Comparison of ENCODE assay signal across 23 cellular contexts in the genomic region with DNA sequence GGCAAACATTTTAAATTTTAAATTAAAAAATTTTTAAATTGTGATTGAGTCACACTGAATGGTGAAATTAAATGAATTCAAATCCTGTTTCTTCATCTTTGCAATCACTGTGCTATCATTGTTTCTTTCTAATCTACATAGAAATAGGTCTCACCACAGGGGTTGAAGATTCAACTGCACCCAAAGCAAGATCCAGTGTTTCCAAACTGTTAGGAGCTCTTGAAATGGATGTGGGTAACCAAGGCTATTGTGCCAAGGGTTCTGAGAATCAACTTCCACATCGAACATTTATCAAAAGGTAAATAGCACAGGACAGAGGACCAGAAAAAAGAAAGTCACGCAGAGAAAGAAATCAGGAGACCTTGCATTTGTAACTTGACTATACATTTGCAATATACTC.
DNase-seq lines count a peak whose midpoint lies in the region; ATAC-seq, FAIRE-seq and TF ChIP-seq lines count a peak whose summit lies in the region.
"Had no signal": no experiment of that assay in that cellular context is flagged by ENCODE, and none has a peak within 500 bp of the region (broad histone marks: within the 10 kb centered on the region; RNA-seq: fewer than 3 reads in every experiment).

No MANE protein-coding gene starts in this region.

- peaks cover 4% of the 10 kb centered on the region; the same call in 2 of the 3 replicates for H3K36me3 Mint-ChIP-seq in GM23338 (ENCODE audit: low read depth)
- H3K36me3 Mint-ChIP-seq: CD14-positive monocyte; CD8-positive, alpha-beta memory T cell had no signal

- no peak overlapping the region for H2BK20ac ChIP-seq in H1 (ENCODE audit: low read length)

- TF ChIP-seq EP300 in H1 (IDR thresholded peaks at IDR 0.05; ENCODE audit: borderline replicate concordance in 1 of 2, low read depth in 2 of 2, low read length in 2 of 2), result no peak

- no peak overlapping the region for H4K5ac ChIP-seq in H1 (ENCODE audit: insufficient read length, low read depth, low read length)

- no peak overlapping the region for H3K4me3 ChIP-seq in GM23338
- H3K4me3 ChIP-seq in HUES64 (ENCODE audit: low read length), result no peak overlapping the region
- peak overlapping the region in 1 of 4 experiments; percentile 2; a peak in 1 of 8 replicates for H3K4me3 ChIP-seq in H1 (ENCODE audit: extremely low read depth in 1 of 4, insufficient read depth in 2 of 4, low read depth in 3 of 4, low read length in 4 of 4)
- H3K4me3 ChIP-seq in osteoblast (ENCODE audit: insufficient read depth, low read length), result no peak overlapping the region
- H3K4me3 ChIP-seq: BLaER1 treated with 17β-estradiol and CSF1 and Interleukin-3, amounts not matched to agents 10 nM and 100 nM; HAP-1 had no signal

- H2AFZ ChIP-seq in GM23338, result no peak overlapping the region
- no peak overlapping the region for H2AFZ ChIP-seq in H1 (ENCODE audit: low read length)
- no peak overlapping the region for H2AFZ ChIP-seq in osteoblast (ENCODE audit: low read length)

- no peak overlapping the region for H2BK12ac ChIP-seq in H1 (ENCODE audit: low read depth, low read length)

- peak; percentile 93 for ATAC-seq in GM23338

- no peak overlapping the region for H2BK15ac ChIP-seq in H1 (ENCODE audit: low read length)

- no peaks in the 10 kb centered on the region for H3K79me2 ChIP-seq in GM23338 (replicated peaks; ENCODE audit: insufficient read depth)
- H3K79me2 ChIP-seq in H1 (ENCODE audit: control insufficient read depth in 1 of 2, insufficient read depth in 2 of 2, low read length in 2 of 2), result no peaks in the 10 kb centered on the region
- no peaks in the 10 kb centered on the region for H3K79me2 ChIP-seq in osteoblast (ENCODE audit: insufficient read depth, low read length)

- peaks cover 24% of the 10 kb centered on the region for H3K4me1 Mint-ChIP-seq in GM23338
- H3K4me1 Mint-ChIP-seq: CD8-positive, alpha-beta memory T cell had no signal

- H2BK5ac ChIP-seq in H1 (ENCODE audit: low read depth, low read length), result no peak overlapping the region

- peaks cover 3% of the 10 kb centered on the region for H3K27me3 Mint-ChIP-seq in GM23338 (ENCODE audit: insufficient read depth, low read depth, poor library complexity)
- H3K27me3 Mint-ChIP-seq: CD4-positive, alpha-beta T cell had no signal

- H4K20me1 ChIP-seq in GM23338 (replicated peaks; ENCODE audit: insufficient read depth) (no peaks in the 10 kb centered on the region), H1 (replicated peaks in 1 of 2; ENCODE audit: control insufficient read depth in 1 of 2, insufficient read depth in 2 of 2, low read length in 2 of 2) (no peaks in the 10 kb centered on the region), osteoblast (ENCODE audit: insufficient read depth, low read length) (no peaks in the 10 kb centered on the region)
- H4K20me1 ChIP-seq: BLaER1 treated with 17β-estradiol and CSF1 and Interleukin-3, amounts not matched to agents 10 nM and 100 nM had no signal

- no peaks in the 10 kb centered on the region for H3F3A ChIP-seq in GM23338 (replicated peaks; ENCODE audit: low read depth)

- TF ChIP-seq CTCF in GM23338 (conservative IDR thresholded peaks at IDR 0.05; ENCODE audit: low read depth in 2 of 2) (no peak), H1 (IDR thresholded peaks at IDR 0.05; ENCODE audit: control extremely low read depth in 1 of 3, insufficient read depth in 1 of 3, low read depth in 1 of 3, low read length in 3 of 3) (no peak), osteoblast (IDR thresholded peaks at IDR 0.05; ENCODE audit: extremely low read depth, low read depth, low read length) (no peak)

- no peaks in the 10 kb centered on the region for H3K79me1 ChIP-seq in H1 (ENCODE audit: low read depth, low read length)

- no peak overlapping the region for H3K4me3 Mint-ChIP-seq in GM23338
- H3K4me3 Mint-ChIP-seq: CD14-positive monocyte; CD4-positive, alpha-beta T cell; CD8-positive, alpha-beta memory T cell; HFFc6 had no signal

- no peaks in the 10 kb centered on the region for H3K23me2 ChIP-seq in H1 (ENCODE audit: low read depth, low read length)

- peak; percentile 36 for FAIRE-seq in H1 (lab: Jason Lieb, UNC)
- FAIRE-seq: D721Med, GM12891, GM18507 had no signal

- H4K91ac ChIP-seq in H1 (replicated peaks; ENCODE audit: insufficient read length, low read length), result no peak overlapping the region

- TF ChIP-seq RAD21 in H1 (IDR thresholded peaks at IDR 0.05 in 1 of 2, conservative IDR thresholded peaks at IDR 0.05 in 1 of 2; ENCODE audit: low read depth in 2 of 2, low read length in 2 of 2), result no peak

- H3K9me3 ChIP-seq in HUES64 (ENCODE audit: insufficient read depth, low read depth, low read length) (no peaks in the 10 kb centered on the region), H1 (ENCODE audit: insufficient read depth in 2 of 2, low read depth in 1 of 2, low read length in 1 of 2) (no peaks in the 10 kb centered on the region), osteoblast (ENCODE audit: low read depth, low read length) (no peaks in the 10 kb centered on the region)
- H3K9me3 ChIP-seq: BE2C, HAP-1 had no signal

- H3K27ac ChIP-seq in GM23338 (ENCODE audit: low read depth) (no peak overlapping the region), HUES64 (ENCODE audit: low read depth, low read length) (peak overlapping the region; percentile 17; the same call in 1 of the 2 replicates), H1 (ENCODE audit: low read depth, low read length) (no peak overlapping the region), osteoblast (ENCODE audit: low read depth, low read length) (no peak overlapping the region)
- H3K27ac ChIP-seq: 22Rv1; BLaER1 treated with 17β-estradiol and CSF1 and Interleukin-3, amounts not matched to agents 10 nM and 100 nM had no signal

- H3K9ac ChIP-seq in HUES64 (ENCODE audit: low read depth, low read length) (no peak overlapping the region), H1 (replicated peaks in 1 of 4; ENCODE audit: extremely low read depth in 1 of 4, low read depth in 3 of 4, low read length in 3 of 4) (no peak overlapping the region)
- H3K9ac ChIP-seq: BLaER1 treated with 17β-estradiol and CSF1 and Interleukin-3, amounts not matched to agents 10 nM and 100 nM had no signal

- H3K27ac Mint-ChIP-seq in GM23338, result no peak overlapping the region
- H3K27ac Mint-ChIP-seq: CD14-positive monocyte; CD4-positive, alpha-beta T cell; CD8-positive, alpha-beta memory T cell; HFFc6 had no signal

- CTCF ChIA-PET in H1 (lab: Charles Lee; ENCODE audit: partially characterized antibody), result interaction anchor here (0.6 to 1.2 kb wide), 3 partner anchors 29 to 309 kb away, joined by 3 read pairs; no protein-coding TSS in a partner anchor

- no peak overlapping the region for H3K4ac ChIP-seq in H1 (replicated peaks; ENCODE audit: insufficient read length, low read depth, low read length)

- peaks cover 3% of the 10 kb centered on the region; the same call in 2 of the 3 replicates for H3K9me3 Mint-ChIP-seq in GM23338
- H3K9me3 Mint-ChIP-seq: CD4-positive, alpha-beta T cell; HFFc6 had no signal

- H3K18ac ChIP-seq in H1 (ENCODE audit: extremely low read depth, low read length), result no peak overlapping the region

- 38% methylated on average over 2 of the region's 2 CpGs for WGBS in HUES64
- WGBS in H1 (ENCODE audit: extremely low coverage in 1 of 2, insufficient coverage in 1 of 2, insufficient read length in 1 of 2, insufficient replicate concordance in 2 of 2, low coverage in 1 of 2, low lambda C conversion rate in 2 of 2, missing lambda C conversion rate in 1 of 2), 2 experiments, result 30% methylated on average over 2 of the region's 2 CpGs; no CpG with 5 or more reads in 1 of the 2 experiments

- H3K27me3 ChIP-seq in GM23338 (ENCODE audit: insufficient read depth) (no peaks in the 10 kb centered on the region), HUES64 (ENCODE audit: insufficient read depth, low read length) (no peaks in the 10 kb centered on the region), H1 (replicated peaks in 1 of 4; ENCODE audit: control insufficient read depth in 3 of 4, extremely low read depth in 1 of 4, insufficient read depth in 3 of 4, low read length in 3 of 4) (no peaks in the 10 kb centered on the region), osteoblast (ENCODE audit: insufficient read depth, low read length) (no peaks in the 10 kb centered on the region)
- H3K27me3 ChIP-seq: BE2C; BLaER1 treated with 17β-estradiol and CSF1 and Interleukin-3, amounts not matched to agents 10 nM and 100 nM had no signal

- H3K9me2 ChIP-seq in GM23338 (ENCODE audit: insufficient read depth), result peaks cover 4% of the 10 kb centered on the region; the same call in 1 of the 2 replicates

- no peak overlapping the region for H3K14ac ChIP-seq in H1 (ENCODE audit: insufficient read length)

- H3K56ac ChIP-seq in H1 (replicated peaks; ENCODE audit: insufficient read length, low read depth, low read length), result no peak overlapping the region

- H3K4me2 ChIP-seq in GM23338 (0 out of 2 replicates have a peak overlapping the region, but pooled peaks have one; percentile 12), H1 (ENCODE audit: insufficient read depth in 1 of 2, low read depth in 2 of 2, low read length in 2 of 2) (no peak overlapping the region; a peak in 2 of 4 replicates), osteoblast (ENCODE audit: insufficient read depth, low read length) (no peak overlapping the region)
- H3K4me2 ChIP-seq: BLaER1 treated with 17β-estradiol and CSF1 and Interleukin-3, amounts not matched to agents 10 nM and 100 nM had no signal

- H3K4me1 ChIP-seq in GM23338 (ENCODE audit: insufficient read depth), result peaks cover 20% of the 10 kb centered on the region
- H3K4me1 ChIP-seq in HUES64 (ENCODE audit: insufficient read depth, low read length), result peaks cover 24% of the 10 kb centered on the region
- peaks cover 0 to 4% (median 2%) of the 10 kb centered on the region in 4 experiments; a peak in 2 of 7 replicates for H3K4me1 ChIP-seq in H1 (replicated peaks in 1 of 4; ENCODE audit: control insufficient read depth in 3 of 4, insufficient read depth in 4 of 4, low read length in 3 of 4)
- no peaks in the 10 kb centered on the region for H3K4me1 ChIP-seq in osteoblast (ENCODE audit: insufficient read depth, low read length)
- H3K4me1 ChIP-seq: HAP-1 had no signal

- no peak for TF ChIP-seq POLR2A in H1 (IDR thresholded peaks at IDR 0.05; ENCODE audit: control extremely low read depth in 1 of 2, low read depth in 2 of 2, low read length in 2 of 2)

- POLR2A ChIA-PET in H1 (lab: Charles Lee; ENCODE audit: partially characterized antibody), result interaction anchor here (1.4 kb wide), 1 partner anchor 15 kb away, joined by 5 read pairs; no protein-coding TSS in a partner anchor

- H4K8ac ChIP-seq in H1 (ENCODE audit: extremely low read depth, insufficient read depth, low read length), result no peak overlapping the region

- no peak overlapping the region for H3K23ac ChIP-seq in H1 (ENCODE audit: insufficient read length)

- no peak overlapping the region for H2BK120ac ChIP-seq in H1 (replicated peaks; ENCODE audit: low read depth, low read length)

- DNase-seq in GM23338 (ENCODE audit: low spot score), result peak; percentile 55
- DNase-seq in H1 (ENCODE audit: low read depth in 1 of 2, low spot score in 2 of 2), result peak in 1 of 2 experiments; percentile 3
- peak; percentile 30 for DNase-seq in iPS-NIHi11 (ENCODE audit: low spot score)
- no peak for DNase-seq in activated CD4-positive, alpha-beta T cell treated with anti-CD3 and anti-CD28 coated beads, Interleukin-2, amount 50 U/mL, for 48 hours
- no peak for DNase-seq in activated gamma-delta T cell (lab: John Stamatoyannopoulos, UW)
- DNase-seq in NCI-H146 (lab: John Stamatoyannopoulos, UW), result no peak
- no peak for DNase-seq in osteoblast (ENCODE audit: insufficient read length, low spot score, missing footprints)
- DNase-seq: BE2C; CD4-positive, alpha-beta T cell; CD8-positive, alpha-beta memory T cell; DMS 273 treated with DMSO at 0.1 percent for 48 hours; DMS53; DMS79 treated with DMSO at 0.1 percent for 48 hours; GF-D8; HFFc6 had no signal

- H3K36me3 ChIP-seq in GM23338 (ENCODE audit: insufficient read depth) (peaks cover 2% of the 10 kb centered on the region; the same call in 1 of the 2 replicates), HUES64 (ENCODE audit: insufficient read depth, low read length) (no peaks in the 10 kb centered on the region), H1 (ENCODE audit: control insufficient read depth in 2 of 4, insufficient read depth in 4 of 4, low read length in 3 of 4) (no peaks in the 10 kb centered on the region), osteoblast (ENCODE audit: insufficient read depth, low read length) (no peaks in the 10 kb centered on the region)
- H3K36me3 ChIP-seq: BE2C; BLaER1 treated with 17β-estradiol and CSF1 and Interleukin-3, amounts not matched to agents 10 nM and 100 nM; HAP-1 had no signal

- no peak overlapping the region for H2AK5ac ChIP-seq in H1 (ENCODE audit: low read depth, low read length)

Comparison
In these comparisons a context has a peak if more than half of its experiments do, and no peak if none do; other contexts are left out.
1. DNase-seq: peak in GM23338 (single experiment) and iPS-NIHi11 (single experiment); none in activated CD4-positive, alpha-beta T cell treated with anti-CD3 and anti-CD28 coated beads, Interleukin-2, amount 50 U/mL, for 48 hours (0 of 2), activated gamma-delta T cell (single experiment), NCI-H146 (single experiment) and osteoblast (single experiment).